In genomic region chr19:46955114-46955812, GRCh38 we compare ENCODE assay signal across 8 cellular contexts.
DNase-seq lines count a peak whose midpoint lies in the region; ATAC-seq, FAIRE-seq and TF ChIP-seq lines count a peak whose summit lies in the region.

No MANE protein-coding gene starts in this region.

- intact Hi-C loops in body of pancreas (cut with DNase I) = no loop called here

- H3K27ac ChIP-seq in RWPE2 (ENCODE audit: poor library complexity, severe bottlenecking) = peak overlapping the region; percentile 38
- H3K27ac ChIP-seq in body of pancreas = peak overlapping the region; percentile 5 to 67 (median 57)

- peaks cover 29% of the 10 kb centered on the region for H3K4me1 ChIP-seq in RWPE2 (ENCODE audit: insufficient read depth, poor library complexity, severe bottlenecking)
- peaks cover 35% of the 10 kb centered on the region for H3K4me1 ChIP-seq in body of pancreas

- H3K9me3 ChIP-seq in RWPE2 (ENCODE audit: severe bottlenecking) (no peaks in the 10 kb centered on the region), body of pancreas (no peaks in the 10 kb centered on the region)

- ATAC-seq in GM19395 (IDR thresholded peaks at IDR 0.05; ENCODE audit: unreplicated experiment) (peak; percentile 48), RWPE2 (ENCODE audit: low read depth) (no peak), body of pancreas (no peak), GM19324 (IDR thresholded peaks at IDR 0.05; ENCODE audit: low FRiP score, unreplicated experiment) (no peak)
- ATAC-seq in naive thymus-derived CD8-positive, alpha-beta T cell = peak; percentile 85 to 86

- no peaks in the 10 kb centered on the region for H3K27me3 Mint-ChIP-seq in naive thymus-derived CD8-positive, alpha-beta T cell

- DNase-seq in RWPE2 (ENCODE audit: low spot score) (no peak), body of pancreas (no peak), GM19240 (ENCODE audit: insufficient read length, low spot score) (no peak), C1 segment of cervical spinal cord (lab: John Stamatoyannopoulos, UW) (no peak), frontal cortex (ENCODE audit: low spot score in 2 of 2) (no peak)
- DNase-seq in naive thymus-derived CD8-positive, alpha-beta T cell = peak in 4 of 10 donors; percentile 7 to 58 (median 53)

- peak overlapping the region; percentile 68 to 81 (median 78) for H3K4me3 Mint-ChIP-seq in naive thymus-derived CD8-positive, alpha-beta T cell

- no peak for TF ChIP-seq POLR2A in body of pancreas (IDR thresholded peaks at IDR 0.05)

- H3K27me3 ChIP-seq in RWPE2 (ENCODE audit: insufficient read depth, poor library complexity, severe bottlenecking) (no peaks in the 10 kb centered on the region), body of pancreas (no peaks in the 10 kb centered on the region)

- peaks cover 26 to 69% (median 52%) of the 10 kb centered on the region in 4 donors for H3K4me1 Mint-ChIP-seq in naive thymus-derived CD8-positive, alpha-beta T cell

- H3K27ac Mint-ChIP-seq in naive thymus-derived CD8-positive, alpha-beta T cell = peak overlapping the region; percentile 9 to 94 (median 86)

- POLR2A ChIA-PET in naive thymus-derived CD8-positive, alpha-beta T cell (lab: Charles Lee) = interaction anchor here (0.8 to 1.0 kb wide), 2 partner anchors 10 kb away, joined by 3 read pairs; no protein-coding TSS in a partner anchor

- 33 to 44% methylated on average over 9 of the region's 9 CpGs for WGBS in body of pancreas, 2 donors

- no peak overlapping the region for H3K4me3 ChIP-seq in RWPE2 (ENCODE audit: severe bottlenecking)
- no peak overlapping the region for H3K4me3 ChIP-seq in body of pancreas

- H3K36me3 ChIP-seq in RWPE2 (ENCODE audit: low read depth) (peaks cover 19% of the 10 kb centered on the region; the same call in 1 of the 2 replicates), body of pancreas (replicated peaks in 1 of 2; ENCODE audit: insufficient read depth in 1 of 2, low read depth in 2 of 2) (no peaks in the 10 kb centered on the region)

- peaks cover 0 to 3% (median 0%) of the 10 kb centered on the region in 3 donors for H3K36me3 Mint-ChIP-seq in naive thymus-derived CD8-positive, alpha-beta T cell

- TF ChIP-seq CTCF in RWPE2 (IDR thresholded peaks at IDR 0.05; ENCODE audit: poor library complexity, severe bottlenecking) = no peak
- TF ChIP-seq CTCF in body of pancreas (IDR thresholded peaks at IDR 0.05) = no peak

- no peak for FAIRE-seq in frontal cortex (lab: Jason Lieb, UNC)

- no peaks in the 10 kb centered on the region for H3K9me3 Mint-ChIP-seq in naive thymus-derived CD8-positive, alpha-beta T cell

Comparison
In these comparisons a context has a peak if more than half of its experiments do, and no peak if none do; other contexts are left out.
1. ATAC-seq: peak in GM19395 (single experiment) and naive thymus-derived CD8-positive, alpha-beta T cell (2 of 2); none in RWPE2 (single experiment), body of pancreas (single experiment) and GM19324 (single experiment).